26 cellular contexts compared by ENCODE assay signal in genomic region chr6:116025405-116025804, GRCh38. TPM values are rescaled to one million over a fixed set of nuclear protein-coding genes. Genes with fewer than 3 reads are reported as not detected.
"Had no signal": no experiment of that assay in that cellular context is flagged by ENCODE, and none has a peak within 500 bp of the region (broad histone marks: within the 10 kb centered on the region; RNA-seq: fewer than 3 reads in every experiment).

No MANE protein-coding gene starts in this region.

- H3K36me3 ChIP-seq: ovary, sigmoid colon, stomach, thyroid gland, uterus had no signal

- H3K4me1 ChIP-seq: psoas muscle, thyroid gland, uterus had no signal

- H3K4me3 Mint-ChIP-seq: effector memory CD8-positive, alpha-beta T cell; immature natural killer cell; memory B cell; natural killer cell; stimulated activated memory B cell treated with anti-CD40 and anti-IgM and Interleukin-4, amounts not matched to agents 10 μg/mL and 1 μg/mL and 100 μg/mL, for 72 hours; type B pancreatic cell had no signal

- H3K4me1 Mint-ChIP-seq: immature natural killer cell, natural killer cell had no signal

- H3K27me3 ChIP-seq: ovary, sigmoid colon, stomach, thyroid gland, uterus had no signal

- FAIRE-seq: endometrium, frontal cortex, keratinocyte had no signal

- H3K27ac Mint-ChIP-seq: effector memory CD8-positive, alpha-beta T cell; immature natural killer cell; memory B cell; natural killer cell; stimulated activated memory B cell treated with anti-CD40 and anti-IgM and Interleukin-4, amounts not matched to agents 10 μg/mL and 1 μg/mL and 100 μg/mL, for 72 hours; type B pancreatic cell had no signal

- H3K27ac ChIP-seq: ovary, psoas muscle, sigmoid colon, thyroid gland, uterus had no signal

- ATAC-seq: effector memory CD8-positive, alpha-beta T cell; left ventricle myocardium superior; natural killer cell; psoas muscle; right cardiac atrium; stimulated activated memory B cell treated with anti-CD40 and anti-IgM and Interleukin-4, amounts not matched to agents 10 μg/mL and 1 μg/mL and 100 μg/mL, for 72 hours had no signal

- DNase-seq: cortex of kidney; effector memory CD8-positive, alpha-beta T cell; hypothalamus; immature natural killer cell; left ventricle myocardium superior; natural killer cell; occipital lobe; ovary; posterior cingulate gyrus; psoas muscle; right cardiac atrium; sigmoid colon; stimulated activated CD4-positive, alpha-beta T cell treated with anti-CD3 and anti-CD28 coated beads, Interleukin-2, amount 100 ng/mL, for 24 hours; stimulated activated CD4-positive, alpha-beta T cell treated with anti-CD3 and anti-CD28 coated beads, Interleukin-4, amount 100 ng/mL, for 24 hours; stomach; thyroid gland; uterus had no signal

- H3K9me3 Mint-ChIP-seq: effector memory CD8-positive, alpha-beta T cell; immature natural killer cell; memory B cell; natural killer cell; stimulated activated memory B cell treated with anti-CD40 and anti-IgM and Interleukin-4, amounts not matched to agents 10 μg/mL and 1 μg/mL and 100 μg/mL, for 72 hours; type B pancreatic cell had no signal

- H3K36me3 Mint-ChIP-seq: immature natural killer cell; memory B cell; natural killer cell; stimulated activated memory B cell treated with anti-CD40 and anti-IgM and Interleukin-4, amounts not matched to agents 10 μg/mL and 1 μg/mL and 100 μg/mL, for 72 hours; type B pancreatic cell had no signal

- H3K4me3 ChIP-seq: lung, ovary, psoas muscle, sigmoid colon, stomach, thyroid gland, uterus had no signal

- H3K9me3 ChIP-seq: ovary, psoas muscle, sigmoid colon, stomach, thyroid gland, uterus had no signal

- H3K27me3 Mint-ChIP-seq: memory B cell; stimulated activated memory B cell treated with anti-CD40 and anti-IgM and Interleukin-4, amounts not matched to agents 10 μg/mL and 1 μg/mL and 100 μg/mL, for 72 hours; type B pancreatic cell had no signal

RNA-seq across cellular contexts. Expression of gene FRK, which starts 35.3 kb away (rescaled TPM):
- total RNA-seq: mononuclear cell, natural killer cell had no signal
- polyA plus RNA-seq: immature natural killer cell, neural cell had no signal
